ENCODE assay signal across 8 cellular contexts in the genomic region with DNA sequence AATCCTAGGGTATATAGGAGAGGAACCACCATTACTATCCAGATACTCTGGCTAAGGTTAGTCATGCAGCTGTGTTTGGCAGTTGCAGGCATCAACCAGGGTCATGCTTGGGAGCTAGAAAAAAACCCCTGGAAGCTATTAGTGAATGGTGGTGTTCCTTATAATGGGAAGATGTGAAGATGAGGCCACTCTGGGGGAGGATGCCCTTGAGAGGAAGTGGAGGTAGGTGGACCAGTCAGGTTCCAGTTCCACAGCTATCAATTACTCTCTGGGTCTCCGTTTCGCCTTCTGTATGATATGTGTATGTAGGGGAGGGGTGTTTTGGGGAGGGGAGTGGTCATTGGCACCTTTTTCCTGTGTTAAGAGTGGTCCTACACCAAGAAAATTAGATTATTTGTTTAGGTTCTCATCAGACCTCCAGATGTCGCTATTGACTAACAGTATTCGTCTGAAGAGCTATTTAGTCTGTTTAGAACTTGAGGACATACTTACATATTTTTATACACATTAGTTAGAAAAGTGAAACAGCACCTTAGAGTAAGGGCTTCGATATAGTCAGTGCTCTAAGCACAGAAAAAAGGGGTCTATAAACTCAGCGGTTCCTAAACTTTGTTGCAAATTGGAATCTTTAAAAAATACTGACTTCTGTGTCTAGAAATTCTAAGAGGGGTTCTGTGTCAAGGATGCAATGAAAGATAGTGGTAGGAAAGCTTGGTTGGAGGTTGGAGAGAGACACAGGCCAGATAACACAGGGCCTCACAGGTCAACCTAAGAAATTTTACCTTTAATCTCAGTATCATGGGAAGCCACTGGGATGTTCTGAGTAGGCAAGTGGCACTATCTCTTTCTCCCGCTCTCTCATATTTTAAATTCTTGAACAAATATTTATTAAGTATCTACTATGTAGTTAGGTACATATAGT. TPM values are rescaled to one million over a fixed set of nuclear protein-coding genes. Genes with fewer than 3 reads are reported as not detected.
DNase-seq lines count a peak whose midpoint lies in the region; ATAC-seq and TF ChIP-seq lines count a peak whose summit lies in the region.

No MANE protein-coding gene starts in this region.

- no peak overlapping the region for H2BK120ac ChIP-seq in mesenchymal stem cell (ENCODE audit: low read depth, low read length)

- peak overlapping the region; percentile 29 for H3K4me2 ChIP-seq in Loucy (ENCODE audit: low read depth, low read length, poor library complexity, severe bottlenecking)
- no peak overlapping the region for H3K4me2 ChIP-seq in mesenchymal stem cell (ENCODE audit: low read length, poor library complexity, severe bottlenecking)

- H3K27ac Mint-ChIP-seq in activated T-helper 1 cell treated with anti-CD3 and anti-CD28 coated beads, Interleukin-12 subunit alpha, Interleukin-12 subunit beta, Interleukin-2, Interleukin-4 antibody, amounts not matched to agents 30 ng/mL and 10 ng/mL and 1 ng/mL, durations not matched to agents 14 hours and 24 hours and 36 hours = no peak overlapping the region

- no peaks in the 10 kb centered on the region for H3K79me1 ChIP-seq in mesenchymal stem cell (replicated peaks; ENCODE audit: low read length, poor library complexity, severe bottlenecking)

- no peaks in the 10 kb centered on the region for H3K79me2 ChIP-seq in Loucy (ENCODE audit: insufficient read depth, low read length)

- H4K8ac ChIP-seq in mesenchymal stem cell (ENCODE audit: low read length) = no peak overlapping the region

- peak; percentile 82 for ATAC-seq in GM21381 (IDR thresholded peaks at IDR 0.05; ENCODE audit: unreplicated experiment)
- ATAC-seq in HG03520 (IDR thresholded peaks at IDR 0.05; ENCODE audit: unreplicated experiment) = no peak

- no peak overlapping the region for H4K91ac ChIP-seq in mesenchymal stem cell (ENCODE audit: low read length)

- H2AFZ ChIP-seq in Loucy (ENCODE audit: low read length) (peak overlapping the region; percentile 60), mesenchymal stem cell (ENCODE audit: low read depth, low read length) (no peak overlapping the region)

- no peak overlapping the region for H3K14ac ChIP-seq in mesenchymal stem cell (ENCODE audit: low read length in 2 of 2)

- no peaks in the 10 kb centered on the region for H3F3A ChIP-seq in Loucy (ENCODE audit: low read depth)

- DNase-seq in DMS153 treated with DMSO at 0.1 percent for 48 hours (lab: John Stamatoyannopoulos, UW; ENCODE audit: unreplicated experiment) (peak; percentile 48), Peyer's patch (no peak), dorsolateral prefrontal cortex (no peak), mesenchymal stem cell (peak; percentile 73)
- no peak for DNase-seq in activated T-helper 1 cell treated with anti-CD3 and anti-CD28 coated beads, Interleukin-12 subunit alpha, Interleukin-12 subunit beta, Interleukin-2, Interleukin-4 antibody, amounts not matched to agents 30 ng/mL and 10 ng/mL and 1 ng/mL, durations not matched to agents 14 hours and 24 hours and 36 hours (ENCODE audit: low spot score)

- no peak overlapping the region for H3K4ac ChIP-seq in mesenchymal stem cell (ENCODE audit: low read depth in 1 of 2, low read length in 2 of 2)

- H2AK5ac ChIP-seq in mesenchymal stem cell (ENCODE audit: low read length, severe bottlenecking) = no peak overlapping the region

- peaks cover 5% of the 10 kb centered on the region for H3K4me1 Mint-ChIP-seq in activated T-helper 1 cell treated with anti-CD3 and anti-CD28 coated beads, Interleukin-12 subunit alpha, Interleukin-12 subunit beta, Interleukin-2, Interleukin-4 antibody, amounts not matched to agents 30 ng/mL and 10 ng/mL and 1 ng/mL, durations not matched to agents 14 hours and 24 hours and 36 hours (ENCODE audit: low read depth)

- peak overlapping the region; percentile 24 for H3K4me3 ChIP-seq in Loucy (ENCODE audit: low read length, poor library complexity, severe bottlenecking)
- no peak overlapping the region for H3K4me3 ChIP-seq in Peyer's patch
- H3K4me3 ChIP-seq in dorsolateral prefrontal cortex = no peak overlapping the region
- H3K4me3 ChIP-seq in mesenchymal stem cell (ENCODE audit: insufficient read depth in 1 of 2, low read depth in 1 of 2, low read length in 2 of 2) = no peak overlapping the region

- H3K4me1 ChIP-seq in Loucy (ENCODE audit: insufficient read depth, low read length, poor library complexity, severe bottlenecking) (no peaks in the 10 kb centered on the region), Peyer's patch (no peaks in the 10 kb centered on the region), mesenchymal stem cell (ENCODE audit: control insufficient read depth, insufficient read depth, low read depth, low read length) (no peaks in the 10 kb centered on the region)

- peaks cover 9% of the 10 kb centered on the region for H3K27me3 Mint-ChIP-seq in activated T-helper 1 cell treated with anti-CD3 and anti-CD28 coated beads, Interleukin-12 subunit alpha, Interleukin-12 subunit beta, Interleukin-2, Interleukin-4 antibody, amounts not matched to agents 30 ng/mL and 10 ng/mL and 1 ng/mL, durations not matched to agents 14 hours and 24 hours and 36 hours (ENCODE audit: insufficient read depth)

- TF ChIP-seq POLR2A in Peyer's patch (IDR thresholded peaks at IDR 0.05) = no peak

- H4K20me1 ChIP-seq in Loucy (ENCODE audit: insufficient read depth, low read length, poor library complexity, severe bottlenecking) = no peaks in the 10 kb centered on the region

- H3K27me3 ChIP-seq in Loucy (ENCODE audit: insufficient read depth, low read length, poor library complexity, severe bottlenecking) (no peaks in the 10 kb centered on the region), Peyer's patch (no peaks in the 10 kb centered on the region), dorsolateral prefrontal cortex (no peaks in the 10 kb centered on the region), mesenchymal stem cell (ENCODE audit: control insufficient read depth in 1 of 2, insufficient read depth in 1 of 2, low read length in 2 of 2) (no peaks in the 10 kb centered on the region)

- H3K9me3 ChIP-seq in Loucy (ENCODE audit: insufficient read depth, low read depth, low read length) (no peaks in the 10 kb centered on the region), Peyer's patch (no peaks in the 10 kb centered on the region), mesenchymal stem cell (ENCODE audit: control insufficient read depth, low read length) (no peaks in the 10 kb centered on the region)

- TF ChIP-seq CTCF in Loucy (conservative IDR thresholded peaks at IDR 0.05; ENCODE audit: low read length) = peak; percentile 86
- peak; percentile 22 to 89 (median 68) for TF ChIP-seq CTCF in Peyer's patch (IDR thresholded peaks at IDR 0.05)
- TF ChIP-seq CTCF in dorsolateral prefrontal cortex (IDR thresholded peaks at IDR 0.05 in 54 of 56, conservative IDR thresholded peaks at IDR 0.05 in 2 of 56; ENCODE audit: low read depth in 1 of 56, partially characterized antibody in 56 of 56) = peak; percentile 48 to 92 (median 74)

- H3K9me3 Mint-ChIP-seq in activated T-helper 1 cell treated with anti-CD3 and anti-CD28 coated beads, Interleukin-12 subunit alpha, Interleukin-12 subunit beta, Interleukin-2, Interleukin-4 antibody, amounts not matched to agents 30 ng/mL and 10 ng/mL and 1 ng/mL, durations not matched to agents 14 hours and 24 hours and 36 hours = no peaks in the 10 kb centered on the region

- no peak overlapping the region for H2BK15ac ChIP-seq in mesenchymal stem cell (ENCODE audit: low read depth, poor library complexity, severe bottlenecking)

- WGBS in mesenchymal stem cell = 16% methylated on average over 2 of the region's 7 CpGs

- H3K9ac ChIP-seq in Loucy (ENCODE audit: low read depth, low read length, poor library complexity, severe bottlenecking) = no peak overlapping the region
- H3K9ac ChIP-seq in mesenchymal stem cell (ENCODE audit: low read length) = peak overlapping the region; percentile 55

- no peaks in the 10 kb centered on the region for H3K9me2 ChIP-seq in Loucy (replicated peaks; ENCODE audit: low read depth, low read length)

- peak overlapping the region in 1 of 2 experiments; percentile 40 for H2BK12ac ChIP-seq in mesenchymal stem cell (ENCODE audit: low read length in 2 of 2)

- H3K4me3 Mint-ChIP-seq in activated T-helper 1 cell treated with anti-CD3 and anti-CD28 coated beads, Interleukin-12 subunit alpha, Interleukin-12 subunit beta, Interleukin-2, Interleukin-4 antibody, amounts not matched to agents 30 ng/mL and 10 ng/mL and 1 ng/mL, durations not matched to agents 14 hours and 24 hours and 36 hours = no peak overlapping the region

- no peak overlapping the region for H3K23ac ChIP-seq in mesenchymal stem cell (ENCODE audit: low read length in 2 of 2)

- H3K27ac ChIP-seq in Peyer's patch (no peak overlapping the region), dorsolateral prefrontal cortex (no peak overlapping the region), mesenchymal stem cell (ENCODE audit: low read length, poor library complexity, severe bottlenecking) (no peak overlapping the region)

- H2BK5ac ChIP-seq in mesenchymal stem cell (ENCODE audit: low read depth, low read length, poor library complexity, severe bottlenecking) = no peak overlapping the region

- H3K36me3 ChIP-seq in Loucy (ENCODE audit: insufficient read depth, low read length) = no peaks in the 10 kb centered on the region
- H3K36me3 ChIP-seq in Peyer's patch = no peaks in the 10 kb centered on the region
- no peaks in the 10 kb centered on the region for H3K36me3 ChIP-seq in mesenchymal stem cell (ENCODE audit: control insufficient read depth in 1 of 2, insufficient read depth in 2 of 2, low read depth in 1 of 2, low read length in 2 of 2)

- H3K36me3 Mint-ChIP-seq in activated T-helper 1 cell treated with anti-CD3 and anti-CD28 coated beads, Interleukin-12 subunit alpha, Interleukin-12 subunit beta, Interleukin-2, Interleukin-4 antibody, amounts not matched to agents 30 ng/mL and 10 ng/mL and 1 ng/mL, durations not matched to agents 14 hours and 24 hours and 36 hours (ENCODE audit: low read depth) = no peaks in the 10 kb centered on the region

- intact Hi-C loops in dorsolateral prefrontal cortex (cut with DNase I) = loop anchor here (5.0 to 10.0 kb wide), 2 partner anchors 166 to 212 kb away; partner anchors contain the start of gene TM4SF18 (in 1 of the 2)
- intact Hi-C loops in activated T-helper 1 cell treated with anti-CD3 and anti-CD28 coated beads, Interleukin-12 subunit alpha, Interleukin-12 subunit beta, Interleukin-2, Interleukin-4 antibody, amounts not matched to agents 30 ng/mL and 10 ng/mL and 1 ng/mL, durations not matched to agents 14 hours and 24 hours and 36 hours (cut with micrococcal nuclease) = loop anchor here (1.0 to 2.0 kb wide), 5 partner anchors 9 to 165 kb away; partner anchors contain the start of genes HLTF and HPS3

- no peak overlapping the region for H3K18ac ChIP-seq in mesenchymal stem cell (ENCODE audit: low read depth in 1 of 2, low read length in 2 of 2)

RNA-seq across cellular contexts. Expression of gene HPS3, which starts 9.1 kb away (rescaled TPM):
- 10 to 100 TPM; 28.2 to 40.4 (median 32.6) TPM for total RNA-seq in Peyer's patch
- total RNA-seq in dorsolateral prefrontal cortex = 10 to 100 TPM; 12.3 to 28.4 (median 19.4) TPM
- 22.1 TPM for polyA plus RNA-seq in mesenchymal stem cell (2013, experiment 1 of 2)
- 23.8 TPM for polyA plus RNA-seq in mesenchymal stem cell (2013, experiment 2 of 2)
- total RNA-seq in activated T-helper 1 cell treated with anti-CD3 and anti-CD28 coated beads, Interleukin-12 subunit alpha, Interleukin-12 subunit beta, Interleukin-2, Interleukin-4 antibody, amounts not matched to agents 30 ng/mL and 10 ng/mL and 1 ng/mL, durations not matched to agents 14 hours and 24 hours and 36 hours = 15.8 and 17.3 TPM in 2 replicates

RNA-seq across cellular contexts. Expression of gene HLTF, which starts 34.0 kb away (rescaled TPM):
- total RNA-seq in Peyer's patch (10 to 100 TPM in 2 of 4 donors, 1 to 10 TPM in 2; 6.0 to 19.8 (median 12.4) TPM), dorsolateral prefrontal cortex (10 to 100 TPM; 29.5 to 74.9 (median 50.5) TPM)
- polyA plus RNA-seq in mesenchymal stem cell (2013, experiment 1 of 2) = 15.3 TPM
- 15.0 TPM for polyA plus RNA-seq in mesenchymal stem cell (2013, experiment 2 of 2)
- 19.7 and 22.6 TPM in 2 replicates for total RNA-seq in activated T-helper 1 cell treated with anti-CD3 and anti-CD28 coated beads, Interleukin-12 subunit alpha, Interleukin-12 subunit beta, Interleukin-2, Interleukin-4 antibody, amounts not matched to agents 30 ng/mL and 10 ng/mL and 1 ng/mL, durations not matched to agents 14 hours and 24 hours and 36 hours

Comparison
In these comparisons a context has a peak if more than half of its experiments do, and no peak if none do; other contexts are left out.
1. DNase-seq: peak in DMS153 treated with DMSO at 0.1 percent for 48 hours (single experiment) and mesenchymal stem cell (single experiment); none in Peyer's patch (0 of 3), dorsolateral prefrontal cortex (0 of 10) and activated T-helper 1 cell treated with anti-CD3 and anti-CD28 coated beads, Interleukin-12 subunit alpha, Interleukin-12 subunit beta, Interleukin-2, Interleukin-4 antibody, amounts not matched to agents 30 ng/mL and 10 ng/mL and 1 ng/mL, durations not matched to agents 14 hours and 24 hours and 36 hours (single experiment).
2. Peak in every context shown above with its lines, with median percentiles within 50 percentile points of each other: CTCF ChIP-seq.